ENCODE assay signal across 1 cellular context in the genomic region with DNA sequence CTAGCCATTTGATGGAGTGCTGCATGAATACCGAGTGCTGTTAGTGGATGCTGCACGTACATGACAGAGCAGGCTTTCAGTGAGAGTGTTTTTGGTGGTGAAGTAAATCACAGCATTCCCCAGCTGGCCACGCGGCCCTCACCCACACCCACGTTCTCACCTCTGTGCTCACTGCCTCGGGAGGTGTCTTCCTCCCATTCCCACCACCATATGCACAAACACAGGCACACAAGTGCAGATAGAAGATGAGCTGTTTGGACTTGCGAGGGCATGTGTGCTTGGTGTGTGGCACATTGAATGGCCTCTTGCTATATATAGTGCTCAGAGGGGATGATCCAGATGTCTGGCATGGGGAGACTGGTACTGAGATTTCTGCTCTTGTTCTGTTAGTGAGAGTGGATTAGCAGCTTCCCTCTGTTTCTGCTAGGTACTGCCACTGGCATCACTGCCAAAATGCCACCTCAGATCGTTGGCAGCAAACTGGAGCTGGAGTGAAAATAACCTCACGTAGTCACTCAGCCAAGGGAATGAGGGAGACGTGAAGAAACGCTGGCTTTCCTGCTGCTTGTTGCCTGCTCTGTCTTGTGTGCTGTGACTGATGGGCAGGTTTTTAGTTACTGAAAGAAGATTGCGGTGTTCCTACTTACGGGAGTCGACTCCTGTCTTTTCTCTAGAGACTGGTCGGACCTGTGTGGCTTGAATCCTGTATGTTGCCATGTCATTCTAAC.
TF ChIP-seq lines count a peak whose summit lies in the region.

No MANE protein-coding gene starts in this region.

TF ChIP-seq in GM23338, 12 proteins besides CTCF, POLR2A, EP300 and RAD21 (continued from another document):
- TF ChIP-seq, protein P1, sequence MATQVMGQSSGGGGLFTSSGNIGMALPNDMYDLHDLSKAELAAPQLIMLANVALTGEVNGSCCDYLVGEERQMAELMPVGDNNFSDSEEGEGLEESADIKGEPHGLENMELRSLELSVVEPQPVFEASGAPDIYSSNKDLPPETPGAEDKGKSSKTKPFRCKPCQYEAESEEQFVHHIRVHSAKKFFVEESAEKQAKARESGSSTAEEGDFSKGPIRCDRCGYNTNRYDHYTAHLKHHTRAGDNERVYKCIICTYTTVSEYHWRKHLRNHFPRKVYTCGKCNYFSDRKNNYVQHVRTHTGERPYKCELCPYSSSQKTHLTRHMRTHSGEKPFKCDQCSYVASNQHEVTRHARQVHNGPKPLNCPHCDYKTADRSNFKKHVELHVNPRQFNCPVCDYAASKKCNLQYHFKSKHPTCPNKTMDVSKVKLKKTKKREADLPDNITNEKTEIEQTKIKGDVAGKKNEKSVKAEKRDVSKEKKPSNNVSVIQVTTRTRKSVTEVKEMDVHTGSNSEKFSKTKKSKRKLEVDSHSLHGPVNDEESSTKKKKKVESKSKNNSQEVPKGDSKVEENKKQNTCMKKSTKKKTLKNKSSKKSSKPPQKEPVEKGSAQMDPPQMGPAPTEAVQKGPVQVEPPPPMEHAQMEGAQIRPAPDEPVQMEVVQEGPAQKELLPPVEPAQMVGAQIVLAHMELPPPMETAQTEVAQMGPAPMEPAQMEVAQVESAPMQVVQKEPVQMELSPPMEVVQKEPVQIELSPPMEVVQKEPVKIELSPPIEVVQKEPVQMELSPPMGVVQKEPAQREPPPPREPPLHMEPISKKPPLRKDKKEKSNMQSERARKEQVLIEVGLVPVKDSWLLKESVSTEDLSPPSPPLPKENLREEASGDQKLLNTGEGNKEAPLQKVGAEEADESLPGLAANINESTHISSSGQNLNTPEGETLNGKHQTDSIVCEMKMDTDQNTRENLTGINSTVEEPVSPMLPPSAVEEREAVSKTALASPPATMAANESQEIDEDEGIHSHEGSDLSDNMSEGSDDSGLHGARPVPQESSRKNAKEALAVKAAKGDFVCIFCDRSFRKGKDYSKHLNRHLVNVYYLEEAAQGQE (IDR thresholded peaks at IDR 0.05; ENCODE audit: unreplicated experiment) = no peak
- TF ChIP-seq EZH2 (IDR thresholded peaks at IDR 0.05; ENCODE audit: low read depth, unreplicated experiment) (no peak), ZNF331 (CRISPR knock-in tag; IDR thresholded peaks at IDR 0.05; ENCODE audit: low read depth) (no peak)
